ENCODE assay signal across 8 cellular contexts in genomic region chr3:41753651-41754050, GRCh38.
"Had no signal": no experiment of that assay in that cellular context is flagged by ENCODE, and none has a peak within 500 bp of the region (broad histone marks: within the 10 kb centered on the region; RNA-seq: fewer than 3 reads in every experiment).

No MANE protein-coding gene starts in this region.

- H3K9me3 ChIP-seq: HAP-1 had no signal

- H3K9me3 Mint-ChIP-seq: HFFc6, IgD-negative memory B cell had no signal

- H3K4me3 ChIP-seq: HAP-1 had no signal

- DNase-seq: GOT3, H7, HFFc6 had no signal

- H3K4me3 Mint-ChIP-seq: HFFc6, IgD-negative memory B cell had no signal

- H3K4me1 ChIP-seq: HAP-1 had no signal

- FAIRE-seq: HepG2 had no signal

- H3K27ac Mint-ChIP-seq: HFFc6, IgD-negative memory B cell had no signal

- H3K4me1 Mint-ChIP-seq: IgD-negative memory B cell had no signal

- ATAC-seq: HCT116, HepG2 had no signal

- H3K27me3 Mint-ChIP-seq: IgD-negative memory B cell had no signal

- H3K36me3 ChIP-seq: HAP-1 had no signal

- H3K27ac ChIP-seq: HL-60 had no signal
